15 cellular contexts compared by ENCODE assay signal in genomic region chr1:23756676-23757075, GRCh38. TPM values are rescaled to one million over a fixed set of nuclear protein-coding genes. Genes with fewer than 3 reads are reported as not detected.
DNase-seq lines count a peak whose midpoint lies in the region; ATAC-seq and TF ChIP-seq lines count a peak whose summit lies in the region.
"Had no signal": no experiment of that assay in that cellular context is flagged by ENCODE, and none has a peak within 500 bp of the region (broad histone marks: within the 10 kb centered on the region; RNA-seq: fewer than 3 reads in every experiment).

No MANE protein-coding gene starts in this region.

- H3K27ac ChIP-seq in RWPE2 (ENCODE audit: poor library complexity, severe bottlenecking): no peak overlapping the region
- H3K27ac ChIP-seq in tibial nerve: no peak overlapping the region
- H3K27ac ChIP-seq: 22Rv1, HL-60 had no signal

- no peak for TF ChIP-seq POLR2A in tibial nerve (IDR thresholded peaks at IDR 0.05)

- H3K4me3 ChIP-seq in RWPE2 (ENCODE audit: severe bottlenecking) (no peak overlapping the region), epithelial cell of proximal tubule (ENCODE audit: low read depth, low read length) (no peak overlapping the region), tibial nerve (no peak overlapping the region)

- H3K4me1 ChIP-seq in RWPE2 (ENCODE audit: insufficient read depth, poor library complexity, severe bottlenecking) (no peaks in the 10 kb centered on the region), tibial nerve (peaks cover 0 to 21% (median 0%) of the 10 kb centered on the region in 4 donors)

- WGBS in tibial nerve, 2 donors: 91 to 97% methylated on average over 3 of the region's 3 CpGs

- H3K36me3 ChIP-seq in RWPE2 (ENCODE audit: low read depth): peaks cover 99% of the 10 kb centered on the region
- peaks cover 36 to 98% (median 63%) of the 10 kb centered on the region in 3 donors for H3K36me3 ChIP-seq in tibial nerve

- H3K27me3 ChIP-seq in RWPE2 (ENCODE audit: insufficient read depth, poor library complexity, severe bottlenecking) (no peaks in the 10 kb centered on the region), tibial nerve (no peaks in the 10 kb centered on the region)

- TF ChIP-seq CTCF in RWPE2 (IDR thresholded peaks at IDR 0.05; ENCODE audit: poor library complexity, severe bottlenecking) (no peak), epithelial cell of proximal tubule (conservative IDR thresholded peaks at IDR 0.05; ENCODE audit: low read depth, low read length) (no peak), tibial nerve (IDR thresholded peaks at IDR 0.05) (no peak)

- no peak for TF ChIP-seq EP300 in tibial nerve (IDR thresholded peaks at IDR 0.05)

- peak; percentile 31 for DNase-seq in DMS53 (lab: John Stamatoyannopoulos, UW)
- no peak for DNase-seq in DMS53 treated with DMSO at 0.1 percent for 48 hours (lab: John Stamatoyannopoulos, UW; ENCODE audit: unreplicated experiment)
- DNase-seq in RWPE2 (ENCODE audit: low spot score): no peak
- DNase-seq in epithelial cell of proximal tubule (ENCODE audit: low read depth): peak; percentile 32
- peak; percentile 89 for DNase-seq in renal cortical epithelial cell (ENCODE audit: low read depth)
- no peak for DNase-seq in activated T-cell treated with anti-CD3 and anti-CD28 coated beads for 4 hours
- no peak for DNase-seq in tibial nerve (ENCODE audit: low spot score in 2 of 2)
- DNase-seq: activated CD4-positive, alpha-beta memory T cell treated with anti-CD3 and anti-CD28 coated beads for 36 hours; erythroblast; MM.1S; OCI-M1; posterior cingulate gyrus had no signal

- ATAC-seq in RWPE2 (ENCODE audit: low read depth) (peak; percentile 61; the same call in 1 of the 3 replicates), HG02571 (IDR thresholded peaks at IDR 0.05; ENCODE audit: unreplicated experiment) (no peak)

- H3K9me3 ChIP-seq in RWPE2 (ENCODE audit: severe bottlenecking): no peaks in the 10 kb centered on the region
- H3K9me3 ChIP-seq in tibial nerve: no peaks in the 10 kb centered on the region

RNA-seq across cellular contexts. Expression of gene ELOA, which starts 13.4 kb away (rescaled TPM):
- 27.9 and 30.2 TPM in 2 replicates for total RNA-seq in epithelial cell of proximal tubule
- total RNA-seq in renal cortical epithelial cell: 20.0 and 28.1 TPM in 2 replicates
- 10 to 100 TPM; 21.4 to 32.7 (median 23.7) TPM for total RNA-seq in tibial nerve

RNA-seq across cellular contexts. Expression of gene PITHD1, which starts 21.5 kb away (rescaled TPM):
- 39.0 and 47.0 TPM in 2 replicates for total RNA-seq in epithelial cell of proximal tubule
- total RNA-seq in renal cortical epithelial cell: 40.5 and 40.8 TPM in 2 replicates
- total RNA-seq in tibial nerve: 100 to 1,000 TPM in 1 of 4 donors, 10 to 100 TPM in 3; 64.2 to 105 (median 68.0) TPM

RNA-seq across cellular contexts. Expression of gene LYPLA2, which starts 34.3 kb away (rescaled TPM):
- 129 and 160 TPM in 2 replicates for total RNA-seq in epithelial cell of proximal tubule
- total RNA-seq in renal cortical epithelial cell: 111 and 150 TPM in 2 replicates
- total RNA-seq in tibial nerve: 10 to 100 TPM; 23.6 to 36.3 (median 31.6) TPM

RNA-seq across cellular contexts. Expression of gene GALE, which starts 43.9 kb away (rescaled TPM):
- total RNA-seq in epithelial cell of proximal tubule (126 and 131 TPM in 2 replicates), renal cortical epithelial cell (54.1 and 101 TPM in 2 replicates), tibial nerve (10 to 100 TPM; 12.6 to 21.6 (median 15.8) TPM)

Comparison
In these comparisons a context has a peak if more than half of its experiments do, and no peak if none do; other contexts are left out.
1. DNase-seq: peak in DMS53 (single experiment), epithelial cell of proximal tubule (single experiment) and renal cortical epithelial cell (single experiment); none in DMS53 treated with DMSO at 0.1 percent for 48 hours (single experiment), RWPE2 (single experiment), activated T-cell treated with anti-CD3 and anti-CD28 coated beads for 4 hours (single experiment) and tibial nerve (0 of 2).